25 cellular contexts compared by ENCODE assay signal in genomic region chr9:28487561-28487960, GRCh38.
DNase-seq lines count a peak whose midpoint lies in the region; ATAC-seq, FAIRE-seq and TF ChIP-seq lines count a peak whose summit lies in the region.
"Had no signal": no experiment of that assay in that cellular context is flagged by ENCODE, and none has a peak within 500 bp of the region (broad histone marks: within the 10 kb centered on the region; RNA-seq: fewer than 3 reads in every experiment).

No MANE protein-coding gene starts in this region.

- no peak overlapping the region for H2BK20ac ChIP-seq in IMR-90 (ENCODE audit: low read depth, low read length)

- no peak overlapping the region for H3K4ac ChIP-seq in IMR-90 (ENCODE audit: low read depth, low read length)

- H2BK5ac ChIP-seq in IMR-90 (ENCODE audit: low read depth, low read length, poor library complexity, severe bottlenecking), result no peak overlapping the region

- H3K4me3 Mint-ChIP-seq in activated CD4-positive, alpha-beta memory T cell treated with anti-CD3 and anti-CD28 coated beads, Interleukin-2, amount 10 ng/mL, durations not matched to agents 7 days and 5 days, result no peak overlapping the region
- H3K4me3 Mint-ChIP-seq: CD14-positive monocyte; CD4-positive, alpha-beta memory T cell; CD4-positive, CD25-positive, alpha-beta regulatory T cell; CD8-positive, alpha-beta memory T cell had no signal

- H2BK15ac ChIP-seq in IMR-90 (ENCODE audit: low read depth, low read length), result no peak overlapping the region

- in situ Hi-C loops in HepG2 (cut with HindIII; ENCODE audit: extremely low pct_ligation_motif_present, low pct_unique_long_range_greater_than_20kb), result no loop called here
- in situ Hi-C loops in IMR-90 (cut with MboI; ENCODE audit: low sequenced_read_pairs), result no loop called here

- H2AK9ac ChIP-seq in IMR-90 (replicated peaks; ENCODE audit: low read depth, low read length, poor library complexity), result no peak overlapping the region

- H3K4me2 ChIP-seq in HepG2 (ENCODE audit: low read depth, low read length), result no peak overlapping the region
- no peak overlapping the region for H3K4me2 ChIP-seq in IMR-90 (ENCODE audit: low read depth, low read length)
- H3K4me2 ChIP-seq: BLaER1 had no signal

- no peaks in the 10 kb centered on the region for H3K36me3 ChIP-seq in HepG2 (replicated peaks in 1 of 2; ENCODE audit: control insufficient read depth in 1 of 2, insufficient read depth in 2 of 2, low read length in 2 of 2)
- H3K36me3 ChIP-seq in right lobe of liver, result no peaks in the 10 kb centered on the region
- H3K36me3 ChIP-seq in IMR-90 (ENCODE audit: control insufficient read depth, insufficient read depth, low read length), result no peaks in the 10 kb centered on the region
- H3K36me3 ChIP-seq: BE2C, BLaER1 had no signal

- no peak overlapping the region for H3K27ac ChIP-seq in HepG2 (ENCODE audit: extremely low read length, insufficient read depth, low read length)
- H3K27ac ChIP-seq in right lobe of liver, result no peak overlapping the region
- H3K27ac ChIP-seq in IMR-90 (ENCODE audit: insufficient read depth, low read length), result no peak overlapping the region
- H3K27ac ChIP-seq: 22Rv1, BLaER1 had no signal

- dilution Hi-C loops in IMR-90 (cut with HindIII; ENCODE audit: low sequenced_read_pairs, unreplicated experiment), result no loop called here

- POLR2A ChIA-PET in HepG2 (lab: Yijun Ruan, JAX), result no interaction called here
- POLR2A ChIA-PET in IMR-90 (lab: Charles Lee; ENCODE audit: unreplicated experiment), result no interaction called here
- POLR2A ChIA-PET in activated CD4-positive, alpha-beta memory T cell treated with anti-CD3 and anti-CD28 coated beads, Interleukin-2, amount 10 ng/mL, durations not matched to agents 7 days and 5 days (lab: Charles Lee), result no interaction called here

- H3K9me3 Mint-ChIP-seq in activated CD4-positive, alpha-beta memory T cell treated with anti-CD3 and anti-CD28 coated beads, Interleukin-2, amount 10 ng/mL, durations not matched to agents 7 days and 5 days, result peaks cover 4% of the 10 kb centered on the region

- CTCF ChIA-PET in HepG2 (lab: Yijun Ruan, JAX; ENCODE audit: low intra/inter-chr PET ratio, low total read pairs) (no interaction called here), IMR-90 (lab: Yijun Ruan, JAX) (no interaction called here)
- CTCF ChIA-PET in activated CD4-positive, alpha-beta memory T cell treated with anti-CD3 and anti-CD28 coated beads, Interleukin-2, amount 10 ng/mL, durations not matched to agents 7 days and 5 days (lab: Charles Lee), result no interaction called here

- FAIRE-seq in HepG2 (lab: Jason Lieb, UNC), result no peak
- FAIRE-seq: GM12878, GM12892, GM18507 had no signal

- H3K79me1 ChIP-seq in IMR-90 (ENCODE audit: low read depth in 1 of 2, low read length in 2 of 2), result no peaks in the 10 kb centered on the region

- H3K4me3 ChIP-seq in HepG2 (replicated peaks in 1 of 3; ENCODE audit: insufficient read depth in 1 of 3, low read depth in 2 of 3, low read length in 3 of 3), result no peak overlapping the region
- H3K4me3 ChIP-seq in right lobe of liver, result no peak overlapping the region
- no peak overlapping the region for H3K4me3 ChIP-seq in IMR-90 (ENCODE audit: insufficient read depth, low read depth, low read length)
- H3K4me3 ChIP-seq: BLaER1, GM12878 had no signal

- H3K79me2 ChIP-seq in HepG2 (ENCODE audit: insufficient read depth, low read length), result no peaks in the 10 kb centered on the region

- H2AFZ ChIP-seq in HepG2 (ENCODE audit: low read length), result no peak overlapping the region
- no peak overlapping the region for H2AFZ ChIP-seq in IMR-90 (replicated peaks; ENCODE audit: low read length, poor library complexity)

- TF ChIP-seq POLR2A in HepG2 (IDR thresholded peaks at IDR 0.05; ENCODE audit: insufficient read depth in 1 of 2, low read depth in 2 of 2, low read length in 2 of 2) (no peak), right lobe of liver (IDR thresholded peaks at IDR 0.05) (no peak), IMR-90 (IDR thresholded peaks at IDR 0.05; ENCODE audit: low read depth, low read length) (no peak)

- H2AK5ac ChIP-seq in IMR-90 (ENCODE audit: low read depth, low read length), result no peak overlapping the region

- H4K20me1 ChIP-seq in HepG2 (ENCODE audit: insufficient read depth, low read length), result no peaks in the 10 kb centered on the region
- no peaks in the 10 kb centered on the region for H4K20me1 ChIP-seq in IMR-90 (ENCODE audit: insufficient read depth, low read length)
- H4K20me1 ChIP-seq: BLaER1 had no signal

- no peak overlapping the region for H3K23ac ChIP-seq in IMR-90 (ENCODE audit: low read depth, low read length)

- no peak overlapping the region for H4K5ac ChIP-seq in IMR-90 (ENCODE audit: low read depth, low read length)

- WGBS in HepG2 (ENCODE audit: low lambda C conversion rate), result 4% methylated on average over 1 of the region's 1 CpG
- 61% methylated on average over 1 of the region's 1 CpG for WGBS in right lobe of liver (ENCODE audit: insufficient coverage, low coverage, low lambda C conversion rate, missing lambda C conversion rate)
- WGBS in IMR-90 (ENCODE audit: extremely low coverage in 2 of 2, insufficient read length in 1 of 2), 2 experiments, result no CpG with 5 or more reads among the region's 1 CpG

- intact Hi-C loops in HepG2 (cut with micrococcal nuclease; ENCODE audit: unreplicated experiment) (no loop called here), right lobe of liver (cut with DNase I) (no loop called here), IMR-90 (cut with micrococcal nuclease) (no loop called here)

- H3K27me3 ChIP-seq in HepG2 (ENCODE audit: control insufficient read depth in 1 of 2, insufficient read depth in 2 of 2, low read length in 2 of 2), result no peaks in the 10 kb centered on the region
- H3K27me3 ChIP-seq in right lobe of liver, result no peaks in the 10 kb centered on the region
- H3K27me3 ChIP-seq in IMR-90 (ENCODE audit: control insufficient read depth, insufficient read depth, low read length), result no peaks in the 10 kb centered on the region
- H3K27me3 ChIP-seq: BE2C, BLaER1 had no signal

- H3K14ac ChIP-seq in IMR-90 (replicated peaks; ENCODE audit: low read depth, low read length), result no peak overlapping the region

- no peak overlapping the region for H2BK120ac ChIP-seq in IMR-90 (ENCODE audit: low read depth, low read length)

- H4K91ac ChIP-seq in IMR-90 (ENCODE audit: insufficient read depth, low read depth, low read length), result no peak overlapping the region

- no peak for TF ChIP-seq EP300 in HepG2 (IDR thresholded peaks at IDR 0.05; ENCODE audit: low read depth in 2 of 2, low read length in 2 of 2)
- TF ChIP-seq EP300 in HepG2 (CRISPR knock-in tag; IDR thresholded peaks at IDR 0.05; ENCODE audit: borderline replicate concordance), result no peak

- H3K9me1 ChIP-seq in IMR-90 (ENCODE audit: insufficient read depth, low read length), result no peaks in the 10 kb centered on the region

- BruUV-seq in HepG2 (replicated peaks; lab: Mats Ljungman, UMichigan), result no TSS peak
- BruUV-seq in IMR-90 (replicated peaks; lab: Mats Ljungman, UMichigan), result no TSS peak

- H3K27me3 Mint-ChIP-seq in activated CD4-positive, alpha-beta memory T cell treated with anti-CD3 and anti-CD28 coated beads, Interleukin-2, amount 10 ng/mL, durations not matched to agents 7 days and 5 days, result no peaks in the 10 kb centered on the region
- H3K27me3 Mint-ChIP-seq: CD4-positive, alpha-beta memory T cell; CD4-positive, CD25-positive, alpha-beta regulatory T cell had no signal

- H3K4me1 ChIP-seq in HepG2 (ENCODE audit: insufficient read depth, low read length), result no peaks in the 10 kb centered on the region
- H3K4me1 ChIP-seq in right lobe of liver, result no peaks in the 10 kb centered on the region
- H3K4me1 ChIP-seq in IMR-90 (ENCODE audit: control insufficient read depth, insufficient read depth, low read length), result no peaks in the 10 kb centered on the region
- H3K4me1 ChIP-seq: BE2C, BLaER1 had no signal

- DNase-seq in HepG2 (ENCODE audit: low spot score) (no peak), right lobe of liver (no peak), IMR-90 (no peak), NCI-H1092 treated with DMSO at 0.1 percent for 48 hours (lab: John Stamatoyannopoulos, UW) (no peak)
- DNase-seq in activated CD4-positive, alpha-beta memory T cell treated with anti-CD3 and anti-CD28 coated beads, Interleukin-2, amount 10 ng/mL, durations not matched to agents 7 days and 5 days, result no peak
- DNase-seq: ACHN; BE2C; C1 segment of cervical spinal cord; CD4-positive, alpha-beta memory T cell; CD4-positive, CD25-positive, alpha-beta regulatory T cell; CD8-positive, alpha-beta memory T cell; COR-L47; DMS 273 treated with DMSO at 0.1 percent for 48 hours; DMS153; DMS53; DMS79; DND-41; EL; GDM1 had no signal

- H3K9ac ChIP-seq in HepG2 (ENCODE audit: insufficient read depth, low read depth, low read length) (no peak overlapping the region), IMR-90 (ENCODE audit: low read depth, low read length) (no peak overlapping the region)
- H3K9ac ChIP-seq: BLaER1 had no signal

- H3K56ac ChIP-seq in IMR-90 (ENCODE audit: extremely low read depth, insufficient read depth, low read length), result no peak overlapping the region

- no peaks in the 10 kb centered on the region for H3K36me3 Mint-ChIP-seq in activated CD4-positive, alpha-beta memory T cell treated with anti-CD3 and anti-CD28 coated beads, Interleukin-2, amount 10 ng/mL, durations not matched to agents 7 days and 5 days (ENCODE audit: low read depth)
- H3K36me3 Mint-ChIP-seq: CD14-positive monocyte; CD4-positive, alpha-beta memory T cell; CD4-positive, CD25-positive, alpha-beta regulatory T cell; CD8-positive, alpha-beta memory T cell had no signal

- no peak overlapping the region for H3K27ac Mint-ChIP-seq in activated CD4-positive, alpha-beta memory T cell treated with anti-CD3 and anti-CD28 coated beads, Interleukin-2, amount 10 ng/mL, durations not matched to agents 7 days and 5 days
- H3K27ac Mint-ChIP-seq: CD14-positive monocyte; CD4-positive, alpha-beta memory T cell; CD4-positive, CD25-positive, alpha-beta regulatory T cell; CD8-positive, alpha-beta memory T cell had no signal

- H3K4me1 Mint-ChIP-seq in activated CD4-positive, alpha-beta memory T cell treated with anti-CD3 and anti-CD28 coated beads, Interleukin-2, amount 10 ng/mL, durations not matched to agents 7 days and 5 days, result no peaks in the 10 kb centered on the region
- H3K4me1 Mint-ChIP-seq: CD14-positive monocyte; CD4-positive, alpha-beta memory T cell; CD4-positive, CD25-positive, alpha-beta regulatory T cell; CD8-positive, alpha-beta memory T cell had no signal

- no peak overlapping the region for H4K8ac ChIP-seq in IMR-90 (ENCODE audit: low read depth in 2 of 2, low read length in 2 of 2)

- TF ChIP-seq RAD21 in HepG2 (CRISPR knock-in tag; IDR thresholded peaks at IDR 0.05), result no peak
- no peak for TF ChIP-seq RAD21 in IMR-90 (IDR thresholded peaks at IDR 0.05; ENCODE audit: low read length)

- no peak overlapping the region for H3K18ac ChIP-seq in IMR-90 (ENCODE audit: low read depth, low read length)

- ATAC-seq in HepG2, result no peak
- no peak for ATAC-seq in right lobe of liver
- ATAC-seq in IMR-90 (ENCODE audit: low read depth), result no peak
- ATAC-seq: GM12878 had no signal

- TF ChIP-seq CTCF in HepG2 (CRISPR knock-in tag; IDR thresholded peaks at IDR 0.05), result no peak
- no peak for TF ChIP-seq CTCF in right lobe of liver (IDR thresholded peaks at IDR 0.05)
- TF ChIP-seq CTCF in IMR-90 (conservative IDR thresholded peaks at IDR 0.05; ENCODE audit: low read depth, low read length), result no peak

- H3K9me3 ChIP-seq in HepG2 (ENCODE audit: low read length) (no peaks in the 10 kb centered on the region), right lobe of liver (no peaks in the 10 kb centered on the region), IMR-90 (ENCODE audit: control insufficient read depth, insufficient read depth, low read length) (peaks cover 2% of the 10 kb centered on the region; the same call in 1 of the 2 replicates)
- H3K9me3 ChIP-seq: BE2C, BLaER1 had no signal
